Comparison of ENCODE assay signal across 1 cellular context in genomic region chr6:129691709-129692108, GRCh38.
TF ChIP-seq lines count a peak whose summit lies in the region.

No MANE protein-coding gene starts in this region.

TF ChIP-seq in GM12878, 131 proteins besides CTCF, POLR2A, EP300 and RAD21 (continued from another document):
- TF ChIP-seq, protein P1, sequence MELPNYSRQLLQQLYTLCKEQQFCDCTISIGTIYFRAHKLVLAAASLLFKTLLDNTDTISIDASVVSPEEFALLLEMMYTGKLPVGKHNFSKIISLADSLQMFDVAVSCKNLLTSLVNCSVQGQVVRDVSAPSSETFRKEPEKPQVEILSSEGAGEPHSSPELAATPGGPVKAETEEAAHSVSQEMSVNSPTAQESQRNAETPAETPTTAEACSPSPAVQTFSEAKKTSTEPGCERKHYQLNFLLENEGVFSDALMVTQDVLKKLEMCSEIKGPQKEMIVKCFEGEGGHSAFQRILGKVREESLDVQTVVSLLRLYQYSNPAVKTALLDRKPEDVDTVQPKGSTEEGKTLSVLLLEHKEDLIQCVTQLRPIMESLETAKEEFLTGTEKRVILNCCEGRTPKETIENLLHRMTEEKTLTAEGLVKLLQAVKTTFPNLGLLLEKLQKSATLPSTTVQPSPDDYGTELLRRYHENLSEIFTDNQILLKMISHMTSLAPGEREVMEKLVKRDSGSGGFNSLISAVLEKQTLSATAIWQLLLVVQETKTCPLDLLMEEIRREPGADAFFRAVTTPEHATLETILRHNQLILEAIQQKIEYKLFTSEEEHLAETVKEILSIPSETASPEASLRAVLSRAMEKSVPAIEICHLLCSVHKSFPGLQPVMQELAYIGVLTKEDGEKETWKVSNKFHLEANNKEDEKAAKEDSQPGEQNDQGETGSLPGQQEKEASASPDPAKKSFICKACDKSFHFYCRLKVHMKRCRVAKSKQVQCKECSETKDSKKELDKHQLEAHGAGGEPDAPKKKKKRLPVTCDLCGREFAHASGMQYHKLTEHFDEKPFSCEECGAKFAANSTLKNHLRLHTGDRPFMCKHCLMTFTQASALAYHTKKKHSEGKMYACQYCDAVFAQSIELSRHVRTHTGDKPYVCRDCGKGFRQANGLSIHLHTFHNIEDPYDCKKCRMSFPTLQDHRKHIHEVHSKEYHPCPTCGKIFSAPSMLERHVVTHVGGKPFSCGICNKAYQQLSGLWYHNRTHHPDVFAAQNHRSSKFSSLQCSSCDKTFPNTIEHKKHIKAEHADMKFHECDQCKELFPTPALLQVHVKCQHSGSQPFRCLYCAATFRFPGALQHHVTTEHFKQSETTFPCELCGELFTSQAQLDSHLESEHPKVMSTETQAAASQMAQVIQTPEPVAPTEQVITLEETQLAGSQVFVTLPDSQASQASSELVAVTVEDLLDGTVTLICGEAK (IDR thresholded peaks at IDR 0.05; ENCODE audit: borderline replicate concordance), result no peak
- no peak for TF ChIP-seq FOXK2 (IDR thresholded peaks at IDR 0.05)
- no peak for TF ChIP-seq KDM1A (IDR thresholded peaks at IDR 0.05; ENCODE audit: borderline replicate concordance)
- TF ChIP-seq MYB (IDR thresholded peaks at IDR 0.05; ENCODE audit: borderline replicate concordance, low read depth, low read length), result no peak
- TF ChIP-seq, protein P2, sequence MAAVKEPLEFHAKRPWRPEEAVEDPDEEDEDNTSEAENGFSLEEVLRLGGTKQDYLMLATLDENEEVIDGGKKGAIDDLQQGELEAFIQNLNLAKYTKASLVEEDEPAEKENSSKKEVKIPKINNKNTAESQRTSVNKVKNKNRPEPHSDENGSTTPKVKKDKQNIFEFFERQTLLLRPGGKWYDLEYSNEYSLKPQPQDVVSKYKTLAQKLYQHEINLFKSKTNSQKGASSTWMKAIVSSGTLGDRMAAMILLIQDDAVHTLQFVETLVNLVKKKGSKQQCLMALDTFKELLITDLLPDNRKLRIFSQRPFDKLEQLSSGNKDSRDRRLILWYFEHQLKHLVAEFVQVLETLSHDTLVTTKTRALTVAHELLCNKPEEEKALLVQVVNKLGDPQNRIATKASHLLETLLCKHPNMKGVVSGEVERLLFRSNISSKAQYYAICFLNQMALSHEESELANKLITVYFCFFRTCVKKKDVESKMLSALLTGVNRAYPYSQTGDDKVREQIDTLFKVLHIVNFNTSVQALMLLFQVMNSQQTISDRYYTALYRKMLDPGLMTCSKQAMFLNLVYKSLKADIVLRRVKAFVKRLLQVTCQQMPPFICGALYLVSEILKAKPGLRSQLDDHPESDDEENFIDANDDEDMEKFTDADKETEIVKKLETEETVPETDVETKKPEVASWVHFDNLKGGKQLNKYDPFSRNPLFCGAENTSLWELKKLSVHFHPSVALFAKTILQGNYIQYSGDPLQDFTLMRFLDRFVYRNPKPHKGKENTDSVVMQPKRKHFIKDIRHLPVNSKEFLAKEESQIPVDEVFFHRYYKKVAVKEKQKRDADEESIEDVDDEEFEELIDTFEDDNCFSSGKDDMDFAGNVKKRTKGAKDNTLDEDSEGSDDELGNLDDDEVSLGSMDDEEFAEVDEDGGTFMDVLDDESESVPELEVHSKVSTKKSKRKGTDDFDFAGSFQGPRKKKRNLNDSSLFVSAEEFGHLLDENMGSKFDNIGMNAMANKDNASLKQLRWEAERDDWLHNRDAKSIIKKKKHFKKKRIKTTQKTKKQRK (IDR thresholded peaks at IDR 0.05; ENCODE audit: low read depth, low read length), result no peak
- TF ChIP-seq MEF2B (IDR thresholded peaks at IDR 0.05; ENCODE audit: partially characterized antibody, poor library complexity, severe bottlenecking), result no peak
- TF ChIP-seq CHD2 (IDR thresholded peaks at IDR 0.05; ENCODE audit: borderline replicate concordance, low read depth, low read length), result no peak
- TF ChIP-seq SMC3 (IDR thresholded peaks at IDR 0.05; ENCODE audit: borderline replicate concordance, low read length), result no peak
- TF ChIP-seq ZNF207 (IDR thresholded peaks at IDR 0.05; ENCODE audit: borderline replicate concordance), result no peak
- no peak for TF ChIP-seq MTA2 (IDR thresholded peaks at IDR 0.05; ENCODE audit: low read depth)
- TF ChIP-seq POLR2AphosphoS2 (IDR thresholded peaks at IDR 0.05; ENCODE audit: low read depth, low read length), result no peak
- TF ChIP-seq RCOR1 (conservative IDR thresholded peaks at IDR 0.05; ENCODE audit: low read depth, low read length), result no peak
- TF ChIP-seq STAT1 (conservative IDR thresholded peaks at IDR 0.05), result no peak
